1 cellular context compared by ENCODE assay signal in the genomic region with DNA sequence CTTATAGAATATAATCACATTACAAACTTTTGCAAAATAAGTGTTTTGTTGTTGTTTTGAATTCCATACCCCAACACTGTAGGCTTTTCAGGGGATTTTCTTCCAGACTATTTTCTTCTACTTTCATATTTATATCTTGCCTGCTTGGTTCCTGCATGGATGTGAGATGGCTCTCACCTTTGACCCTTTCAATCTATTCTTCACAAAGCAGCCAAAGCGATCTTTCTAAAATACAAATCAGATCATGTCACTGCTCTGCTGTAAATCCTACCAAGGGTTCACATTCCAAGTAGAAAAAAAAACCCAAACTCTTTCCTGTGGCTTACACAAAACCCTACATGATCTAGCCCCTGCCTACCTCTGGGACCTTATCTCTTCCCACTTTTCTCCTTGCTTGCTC.
TF ChIP-seq lines count a peak whose summit lies in the region.

No MANE protein-coding gene starts in this region.

TF ChIP-seq in SK-N-SH, 30 proteins besides CTCF, POLR2A, EP300 and RAD21:
- TF ChIP-seq, protein P1, sequence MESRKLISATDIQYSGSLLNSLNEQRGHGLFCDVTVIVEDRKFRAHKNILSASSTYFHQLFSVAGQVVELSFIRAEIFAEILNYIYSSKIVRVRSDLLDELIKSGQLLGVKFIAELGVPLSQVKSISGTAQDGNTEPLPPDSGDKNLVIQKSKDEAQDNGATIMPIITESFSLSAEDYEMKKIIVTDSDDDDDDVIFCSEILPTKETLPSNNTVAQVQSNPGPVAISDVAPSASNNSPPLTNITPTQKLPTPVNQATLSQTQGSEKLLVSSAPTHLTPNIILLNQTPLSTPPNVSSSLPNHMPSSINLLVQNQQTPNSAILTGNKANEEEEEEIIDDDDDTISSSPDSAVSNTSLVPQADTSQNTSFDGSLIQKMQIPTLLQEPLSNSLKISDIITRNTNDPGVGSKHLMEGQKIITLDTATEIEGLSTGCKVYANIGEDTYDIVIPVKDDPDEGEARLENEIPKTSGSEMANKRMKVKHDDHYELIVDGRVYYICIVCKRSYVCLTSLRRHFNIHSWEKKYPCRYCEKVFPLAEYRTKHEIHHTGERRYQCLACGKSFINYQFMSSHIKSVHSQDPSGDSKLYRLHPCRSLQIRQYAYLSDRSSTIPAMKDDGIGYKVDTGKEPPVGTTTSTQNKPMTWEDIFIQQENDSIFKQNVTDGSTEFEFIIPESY (IDR thresholded peaks at IDR 0.05; ENCODE audit: borderline replicate concordance, low read depth) = no peak
- TF ChIP-seq JUND (IDR thresholded peaks at IDR 0.05) (no peak), FOSL2 (IDR thresholded peaks at IDR 0.05; ENCODE audit: borderline replicate concordance, low read depth) (no peak), NFIC (IDR thresholded peaks at IDR 0.05; ENCODE audit: borderline replicate concordance) (no peak), RCOR1 (IDR thresholded peaks at IDR 0.05; ENCODE audit: low read length) (no peak), FOXJ3 (CRISPR knock-in tag; IDR thresholded peaks at IDR 0.05) (no peak), MXI1 (IDR thresholded peaks at IDR 0.05; ENCODE audit: low read depth, low read length) (no peak), GABPA (IDR thresholded peaks at IDR 0.05; ENCODE audit: low read depth) (no peak), MEF2A (IDR thresholded peaks at IDR 0.05; ENCODE audit: borderline replicate concordance, low read depth) (no peak), GATA2 (CRISPR knock-in tag; IDR thresholded peaks at IDR 0.05) (no peak)
- TF ChIP-seq, protein P2, sequence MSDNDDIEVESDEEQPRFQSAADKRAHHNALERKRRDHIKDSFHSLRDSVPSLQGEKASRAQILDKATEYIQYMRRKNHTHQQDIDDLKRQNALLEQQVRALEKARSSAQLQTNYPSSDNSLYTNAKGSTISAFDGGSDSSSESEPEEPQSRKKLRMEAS (IDR thresholded peaks at IDR 0.05; ENCODE audit: low read depth) = no peak
- TF ChIP-seq, protein P3, sequence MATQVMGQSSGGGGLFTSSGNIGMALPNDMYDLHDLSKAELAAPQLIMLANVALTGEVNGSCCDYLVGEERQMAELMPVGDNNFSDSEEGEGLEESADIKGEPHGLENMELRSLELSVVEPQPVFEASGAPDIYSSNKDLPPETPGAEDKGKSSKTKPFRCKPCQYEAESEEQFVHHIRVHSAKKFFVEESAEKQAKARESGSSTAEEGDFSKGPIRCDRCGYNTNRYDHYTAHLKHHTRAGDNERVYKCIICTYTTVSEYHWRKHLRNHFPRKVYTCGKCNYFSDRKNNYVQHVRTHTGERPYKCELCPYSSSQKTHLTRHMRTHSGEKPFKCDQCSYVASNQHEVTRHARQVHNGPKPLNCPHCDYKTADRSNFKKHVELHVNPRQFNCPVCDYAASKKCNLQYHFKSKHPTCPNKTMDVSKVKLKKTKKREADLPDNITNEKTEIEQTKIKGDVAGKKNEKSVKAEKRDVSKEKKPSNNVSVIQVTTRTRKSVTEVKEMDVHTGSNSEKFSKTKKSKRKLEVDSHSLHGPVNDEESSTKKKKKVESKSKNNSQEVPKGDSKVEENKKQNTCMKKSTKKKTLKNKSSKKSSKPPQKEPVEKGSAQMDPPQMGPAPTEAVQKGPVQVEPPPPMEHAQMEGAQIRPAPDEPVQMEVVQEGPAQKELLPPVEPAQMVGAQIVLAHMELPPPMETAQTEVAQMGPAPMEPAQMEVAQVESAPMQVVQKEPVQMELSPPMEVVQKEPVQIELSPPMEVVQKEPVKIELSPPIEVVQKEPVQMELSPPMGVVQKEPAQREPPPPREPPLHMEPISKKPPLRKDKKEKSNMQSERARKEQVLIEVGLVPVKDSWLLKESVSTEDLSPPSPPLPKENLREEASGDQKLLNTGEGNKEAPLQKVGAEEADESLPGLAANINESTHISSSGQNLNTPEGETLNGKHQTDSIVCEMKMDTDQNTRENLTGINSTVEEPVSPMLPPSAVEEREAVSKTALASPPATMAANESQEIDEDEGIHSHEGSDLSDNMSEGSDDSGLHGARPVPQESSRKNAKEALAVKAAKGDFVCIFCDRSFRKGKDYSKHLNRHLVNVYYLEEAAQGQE (IDR thresholded peaks at IDR 0.05; ENCODE audit: low read depth, low read length) = no peak
